25 cellular contexts compared by ENCODE assay signal in genomic region chr10:61066661-61067353, GRCh38.
DNase-seq lines count a peak whose midpoint lies in the region; FAIRE-seq and TF ChIP-seq lines count a peak whose summit lies in the region.
"Had no signal": no experiment of that assay in that cellular context is flagged by ENCODE, and none has a peak within 500 bp of the region (broad histone marks: within the 10 kb centered on the region; RNA-seq: fewer than 3 reads in every experiment).

No MANE protein-coding gene starts in this region.

- TF ChIP-seq RAD21 in liver (IDR thresholded peaks at IDR 0.05): no peak

- no peaks in the 10 kb centered on the region for H3K27me3 ChIP-seq in endothelial cell of umbilical vein (ENCODE audit: control insufficient read depth in 2 of 2, insufficient read depth in 2 of 2, low read length in 2 of 2)
- H3K27me3 ChIP-seq in liver (ENCODE audit: control insufficient read depth in 4 of 4, insufficient read depth in 4 of 4, low read length in 3 of 4): no peaks in the 10 kb centered on the region
- no peaks in the 10 kb centered on the region for H3K27me3 ChIP-seq in smooth muscle cell (ENCODE audit: low read depth)
- no peaks in the 10 kb centered on the region for H3K27me3 ChIP-seq in HAP-1 (ENCODE audit: low read depth)
- H3K27me3 ChIP-seq in transverse colon: no peaks in the 10 kb centered on the region
- H3K27me3 ChIP-seq: BLaER1 treated with 17β-estradiol and CSF1 and Interleukin-3, amounts not matched to agents 10 nM and 100 nM; SJCRH30 had no signal

- dilution Hi-C loops in endothelial cell of umbilical vein (cut with MboI; ENCODE audit: extremely low pct_ligation_motif_present, low sequenced_read_pairs): no loop called here

- peaks cover 2% of the 10 kb centered on the region for H3F3A ChIP-seq in smooth muscle cell (ENCODE audit: low read depth)

- intact Hi-C loops in endothelial cell of umbilical vein (cut with micrococcal nuclease): no loop called here
- intact Hi-C loops in transverse colon (cut with DNase I; ENCODE audit: low total_unique reads): no loop called here

- POLR2A ChIA-PET in endothelial cell of umbilical vein (lab: Charles Lee): no interaction called here

- H3K9me3 ChIP-seq in endothelial cell of umbilical vein (replicated peaks; ENCODE audit: control insufficient read depth, insufficient read depth, low read length): no peaks in the 10 kb centered on the region
- no peaks in the 10 kb centered on the region for H3K9me3 ChIP-seq in liver (ENCODE audit: control insufficient read depth in 4 of 4, low read length in 3 of 4)
- H3K9me3 ChIP-seq in smooth muscle cell (replicated peaks; ENCODE audit: low read depth): no peaks in the 10 kb centered on the region
- H3K9me3 ChIP-seq in HAP-1: no peaks in the 10 kb centered on the region
- no peaks in the 10 kb centered on the region for H3K9me3 ChIP-seq in transverse colon
- H3K9me3 ChIP-seq: BLaER1 treated with 17β-estradiol and CSF1 and Interleukin-3, amounts not matched to agents 10 nM and 100 nM; Caco-2; SJCRH30 had no signal

- H3K4me2 ChIP-seq in endothelial cell of umbilical vein (ENCODE audit: insufficient read depth, low read length) (no peak overlapping the region), smooth muscle cell (peak overlapping the region; percentile 1)
- H3K4me2 ChIP-seq: BLaER1 treated with 17β-estradiol and CSF1 and Interleukin-3, amounts not matched to agents 10 nM and 100 nM had no signal

- no peak overlapping the region for H3K27ac ChIP-seq in endothelial cell of umbilical vein (ENCODE audit: insufficient read depth, low read depth, low read length)
- no peak overlapping the region for H3K27ac ChIP-seq in liver (ENCODE audit: low read depth in 1 of 2, low read length in 2 of 2)
- H3K27ac ChIP-seq in smooth muscle cell (ENCODE audit: low read depth): no peak overlapping the region
- no peak overlapping the region for H3K27ac ChIP-seq in transverse colon
- H3K27ac ChIP-seq: BLaER1 treated with 17β-estradiol and CSF1 and Interleukin-3, amounts not matched to agents 10 nM and 100 nM; SJCRH30 had no signal

- H3K4me1 ChIP-seq in endothelial cell of umbilical vein (ENCODE audit: control insufficient read depth, extremely low read depth, insufficient read depth, low read length) (peaks cover 8% of the 10 kb centered on the region), liver (ENCODE audit: control insufficient read depth in 4 of 4, insufficient read depth in 4 of 4, low read length in 3 of 4) (peaks cover 4 to 23% (median 11%) of the 10 kb centered on the region in 4 donors), smooth muscle cell (ENCODE audit: low read depth) (peaks cover 16% of the 10 kb centered on the region), HAP-1 (no peaks in the 10 kb centered on the region), transverse colon (no peaks in the 10 kb centered on the region)
- H3K4me1 ChIP-seq: BLaER1 treated with 17β-estradiol and CSF1 and Interleukin-3, amounts not matched to agents 10 nM and 100 nM; SJCRH30 had no signal

- TF ChIP-seq POLR2A in endothelial cell of umbilical vein (IDR thresholded peaks at IDR 0.05; ENCODE audit: low read depth, low read length) (no peak), transverse colon (IDR thresholded peaks at IDR 0.05) (no peak)

- no peaks in the 10 kb centered on the region for H3K9me1 ChIP-seq in endothelial cell of umbilical vein (replicated peaks; ENCODE audit: control insufficient read depth, extremely low read depth, insufficient read depth, low read length)

- no peak for TF ChIP-seq EP300 in transverse colon (IDR thresholded peaks at IDR 0.05; ENCODE audit: low read depth)

- H3K36me3 ChIP-seq in endothelial cell of umbilical vein (ENCODE audit: control insufficient read depth in 2 of 2, extremely low read depth in 1 of 2, insufficient read depth in 2 of 2, low read length in 2 of 2) (no peaks in the 10 kb centered on the region), liver (ENCODE audit: control insufficient read depth in 4 of 4, insufficient read depth in 3 of 4, low read depth in 1 of 4, low read length in 3 of 4) (no peaks in the 10 kb centered on the region), smooth muscle cell (ENCODE audit: low read depth) (no peaks in the 10 kb centered on the region), HAP-1 (replicated peaks) (no peaks in the 10 kb centered on the region), transverse colon (no peaks in the 10 kb centered on the region)
- H3K36me3 ChIP-seq: BLaER1 treated with 17β-estradiol and CSF1 and Interleukin-3, amounts not matched to agents 10 nM and 100 nM; SJCRH30 had no signal

- no TSS peak for BruUV-seq in endothelial cell of umbilical vein (replicated peaks; lab: Mats Ljungman, UMichigan)

- DNase-seq in endothelial cell of umbilical vein (ENCODE audit: low read depth, low spot score): peak; percentile 67
- DNase-seq in smooth muscle cell (lab: John Stamatoyannopoulos, UW; ENCODE audit: unreplicated experiment): no peak
- no peak for DNase-seq in HAP-1 (ENCODE audit: low spot score in 2 of 2)
- DNase-seq in AG08395 (ENCODE audit: low spot score): no peak
- no peak for DNase-seq in NCI-H1930 (lab: John Stamatoyannopoulos, UW)
- DNase-seq in transverse colon: no peak
- DNase-seq: ACHN; CD4-positive, alpha-beta memory T cell; DMS 273 treated with DMSO at 0.1 percent for 48 hours; DND-41; GOT3; MM.1S; NCI-H1048; NCI-H1417 treated with DMSO at 0.1 percent for 48 hours; NCI-H187; NCI-H226; NCI-H524; NCI-H774; SJCRH30 had no signal

- TF ChIP-seq CTCF in endothelial cell of umbilical vein (IDR thresholded peaks at IDR 0.05; ENCODE audit: extremely low read depth in 1 of 2, insufficient read depth in 1 of 2, low read depth in 1 of 2, low read length in 2 of 2): no peak
- no peak for TF ChIP-seq CTCF in liver (IDR thresholded peaks at IDR 0.05; ENCODE audit: low read depth, low read length, missing input control)
- no peak for TF ChIP-seq CTCF in smooth muscle cell (IDR thresholded peaks at IDR 0.05; ENCODE audit: borderline replicate concordance, insufficient read depth, poor library complexity, severe bottlenecking)
- no peak for TF ChIP-seq CTCF in transverse colon (IDR thresholded peaks at IDR 0.05)

- H3K79me2 ChIP-seq in endothelial cell of umbilical vein (ENCODE audit: control insufficient read depth, insufficient read depth, low read length) (no peaks in the 10 kb centered on the region), smooth muscle cell (ENCODE audit: low read depth) (no peaks in the 10 kb centered on the region)

- H4K20me1 ChIP-seq in endothelial cell of umbilical vein (replicated peaks; ENCODE audit: control insufficient read depth, extremely low read depth, insufficient read depth, low read length) (no peaks in the 10 kb centered on the region), smooth muscle cell (ENCODE audit: low read depth) (no peaks in the 10 kb centered on the region)
- H4K20me1 ChIP-seq: BLaER1 treated with 17β-estradiol and CSF1 and Interleukin-3, amounts not matched to agents 10 nM and 100 nM had no signal

- peak overlapping the region; percentile 32 for H2AFZ ChIP-seq in endothelial cell of umbilical vein (ENCODE audit: low read depth, low read length)
- H2AFZ ChIP-seq in smooth muscle cell (ENCODE audit: low read depth): no peak overlapping the region

- 20% methylated on average over 7 of the region's 7 CpGs for WGBS in liver
- 64% methylated on average over 7 of the region's 7 CpGs for WGBS in smooth muscle cell (ENCODE audit: low lambda C conversion rate)
- 50 to 60% methylated on average over 7 of the region's 7 CpGs for WGBS in transverse colon (ENCODE audit: low coverage in 1 of 2), 2 donors

- CTCF ChIA-PET in endothelial cell of umbilical vein (lab: Charles Lee): interaction anchor here (1.4 kb wide), 1 partner anchor 42 kb away, joined by 4 read pairs; no protein-coding TSS in a partner anchor

- H3K9ac ChIP-seq in endothelial cell of umbilical vein (replicated peaks; ENCODE audit: extremely low read depth, insufficient read depth, low read length) (no peak overlapping the region), liver (ENCODE audit: low read depth in 1 of 2, low read length in 2 of 2) (no peak overlapping the region), smooth muscle cell (ENCODE audit: low read depth) (no peak overlapping the region)
- H3K9ac ChIP-seq: BLaER1 treated with 17β-estradiol and CSF1 and Interleukin-3, amounts not matched to agents 10 nM and 100 nM had no signal

- H3K4me3 ChIP-seq in endothelial cell of umbilical vein (replicated peaks in 1 of 3; ENCODE audit: insufficient read depth in 1 of 3, low read depth in 1 of 3, low read length in 3 of 3) (no peak overlapping the region), liver (ENCODE audit: low read depth in 1 of 3, low read length in 3 of 3) (no peak overlapping the region), smooth muscle cell (no peak overlapping the region), HAP-1 (no peak overlapping the region), transverse colon (no peak overlapping the region)
- H3K4me3 ChIP-seq: BLaER1 treated with 17β-estradiol and CSF1 and Interleukin-3, amounts not matched to agents 10 nM and 100 nM; SJCRH30 had no signal

- in situ Hi-C loops in HAP-1 (cut with MboI; ENCODE audit: low sequenced_read_pairs) (no loop called here), transverse colon (cut with MboI; ENCODE audit: low pct_ligation_motif_present in 1 of 4, low pct_unique_long_range_greater_than_20kb in 1 of 4, low sequenced_read_pairs in 3 of 4) (no loop called here)

- FAIRE-seq in TTC549 (lab: Jason Lieb, UNC): peak; percentile 66
- FAIRE-seq in endothelial cell of umbilical vein (lab: Jason Lieb, UNC): peak; percentile 49
- FAIRE-seq: GM12891, RCC 7860 had no signal

TF ChIP-seq in endothelial cell of umbilical vein, 7 proteins besides CTCF, POLR2A, EP300 and RAD21:
- peak; percentile 47 for TF ChIP-seq FOS (IDR thresholded peaks at IDR 0.05; ENCODE audit: borderline replicate concordance, insufficient read depth, low read length)
- TF ChIP-seq GATA2 (IDR thresholded peaks at IDR 0.05; ENCODE audit: insufficient read depth, insufficient read length, low read depth, low read length): no peak

TF ChIP-seq in liver, 16 proteins besides CTCF, POLR2A, EP300 and RAD21 (continues in another document):
- TF ChIP-seq RXRA (IDR thresholded peaks at IDR 0.05) (peak in 1 of 2 donors; percentile 74), GABPA (IDR thresholded peaks at IDR 0.05 in 1 of 2, conservative IDR thresholded peaks at IDR 0.05 in 1 of 2) (peak in 1 of 2 donors; percentile 21), SP1 (IDR thresholded peaks at IDR 0.05) (no peak), NR2F2 (IDR thresholded peaks at IDR 0.05) (no peak), ATF3 (IDR thresholded peaks at IDR 0.05) (no peak), HNF4G (IDR thresholded peaks at IDR 0.05) (no peak), HNF4A (conservative IDR thresholded peaks at IDR 0.05) (peak; percentile 22 to 54), EGR1 (IDR thresholded peaks at IDR 0.05; ENCODE audit: low read depth in 2 of 2) (no peak), YY1 (IDR thresholded peaks at IDR 0.05) (peak; percentile 22), FOXA1 (IDR thresholded peaks at IDR 0.05) (no peak)
